8 cellular contexts compared by ENCODE assay signal in the genomic region with DNA sequence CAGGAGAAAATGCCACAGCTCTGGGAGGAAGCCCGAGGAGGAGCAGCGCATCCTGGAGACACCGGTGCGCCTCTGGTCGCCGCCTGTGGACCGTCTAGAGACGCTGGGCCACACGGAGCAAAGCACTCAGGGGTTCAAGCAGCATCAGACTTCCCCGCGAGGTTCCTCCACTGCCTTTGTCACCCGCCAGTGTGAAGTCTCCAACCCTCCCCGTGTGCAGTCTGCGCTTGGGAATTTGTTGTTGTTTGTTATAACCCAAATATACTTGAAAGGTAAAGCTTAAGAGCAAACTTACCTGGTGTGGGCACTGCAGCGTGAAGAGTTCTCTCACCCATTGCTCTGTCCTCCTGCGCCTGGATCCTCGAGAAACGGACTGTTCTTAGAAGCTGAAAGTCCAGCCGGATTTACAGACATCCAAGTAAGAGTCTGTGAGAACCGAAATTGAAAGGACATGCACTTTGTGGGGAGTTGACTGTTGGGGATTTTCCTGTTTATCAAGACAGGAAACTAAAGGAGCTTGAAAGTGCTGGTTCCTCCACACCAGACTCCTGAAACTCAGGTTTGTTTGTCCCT. TPM values are rescaled to one million over a fixed set of nuclear protein-coding genes. Genes with fewer than 3 reads are reported as not detected.
DNase-seq lines count a peak whose midpoint lies in the region; ATAC-seq and TF ChIP-seq lines count a peak whose summit lies in the region.

A gene with protein sequence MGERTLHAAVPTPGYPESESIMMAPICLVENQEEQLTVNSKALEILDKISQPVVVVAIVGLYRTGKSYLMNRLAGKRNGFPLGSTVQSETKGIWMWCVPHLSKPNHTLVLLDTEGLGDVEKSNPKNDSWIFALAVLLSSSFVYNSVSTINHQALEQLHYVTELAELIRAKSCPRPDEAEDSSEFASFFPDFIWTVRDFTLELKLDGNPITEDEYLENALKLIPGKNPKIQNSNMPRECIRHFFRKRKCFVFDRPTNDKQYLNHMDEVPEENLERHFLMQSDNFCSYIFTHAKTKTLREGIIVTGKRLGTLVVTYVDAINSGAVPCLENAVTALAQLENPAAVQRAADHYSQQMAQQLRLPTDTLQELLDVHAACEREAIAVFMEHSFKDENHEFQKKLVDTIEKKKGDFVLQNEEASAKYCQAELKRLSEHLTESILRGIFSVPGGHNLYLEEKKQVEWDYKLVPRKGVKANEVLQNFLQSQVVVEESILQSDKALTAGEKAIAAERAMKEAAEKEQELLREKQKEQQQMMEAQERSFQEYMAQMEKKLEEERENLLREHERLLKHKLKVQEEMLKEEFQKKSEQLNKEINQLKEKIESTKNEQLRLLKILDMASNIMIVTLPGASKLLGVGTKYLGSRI (minus strand): TSS at position 443 of the 573 bp plus-strand sequence. CDS start 108 bp downstream, at position 335.

- no peak within 1 kb of the TSS for H2BK12ac ChIP-seq in mesenchymal stem cell (ENCODE audit: low read length in 2 of 2)

- no peaks in the 10 kb centered on the region for H3K4me1 ChIP-seq in mesenchymal stem cell (ENCODE audit: control insufficient read depth, insufficient read depth, low read depth, low read length)

- no peak within 1 kb of the TSS for H3K14ac ChIP-seq in mesenchymal stem cell (ENCODE audit: low read length in 2 of 2)

- TF ChIP-seq CTCF in choroid plexus epithelial cell (conservative IDR thresholded peaks at IDR 0.05; ENCODE audit: low read depth, low read length) = no peak

- H3K23ac ChIP-seq in mesenchymal stem cell (ENCODE audit: low read length in 2 of 2) = no peak within 1 kb of the TSS

- H2AFZ ChIP-seq in mesenchymal stem cell (ENCODE audit: low read depth, low read length) = no peak within 1 kb of the TSS

- no peak within 1 kb of the TSS for H3K4ac ChIP-seq in mesenchymal stem cell (ENCODE audit: low read depth in 1 of 2, low read length in 2 of 2)

- no peak within 1 kb of the TSS for H3K4me2 ChIP-seq in mesenchymal stem cell (ENCODE audit: low read length, poor library complexity, severe bottlenecking)

- no peak within 1 kb of the TSS for H2BK120ac ChIP-seq in mesenchymal stem cell (ENCODE audit: low read depth, low read length)

- no peak within 1 kb of the TSS for H2BK15ac ChIP-seq in mesenchymal stem cell (ENCODE audit: low read depth, poor library complexity, severe bottlenecking)

- DNase-seq in activated CD4-positive, alpha-beta T cell treated with anti-CD3 and anti-CD28 coated beads for 1 hour = peak; percentile 27
- DNase-seq in choroid plexus epithelial cell (ENCODE audit: low read depth) = peak; percentile 73
- peak; percentile 56 for DNase-seq in mesenchymal stem cell
- DNase-seq in stimulated activated CD8-positive, alpha-beta memory T cell treated with anti-CD3 and anti-CD28 coated beads, Interleukin-2, amount 100 ng/mL, for 48 hours (ENCODE audit: low read depth in 2 of 2) = peak; percentile 17 to 20
- no peak for DNase-seq in NCI-H1105 (lab: John Stamatoyannopoulos, UW)
- no peak for DNase-seq in GM03348 (ENCODE audit: low spot score)

- H2AK5ac ChIP-seq in mesenchymal stem cell (ENCODE audit: low read length, severe bottlenecking) = no peak within 1 kb of the TSS

- peak; percentile 47 for ATAC-seq in GM19025 (IDR thresholded peaks at IDR 0.05; ENCODE audit: low read depth, unreplicated experiment)
- ATAC-seq in HG03175 (IDR thresholded peaks at IDR 0.05; ENCODE audit: unreplicated experiment) = peak; percentile 45

- no peak within 1 kb of the TSS for H2BK5ac ChIP-seq in mesenchymal stem cell (ENCODE audit: low read depth, low read length, poor library complexity, severe bottlenecking)

- no peaks in the 10 kb centered on the region for H3K27me3 ChIP-seq in mesenchymal stem cell (ENCODE audit: control insufficient read depth in 1 of 2, insufficient read depth in 1 of 2, low read length in 2 of 2)

- peak within 1 kb of the TSS; percentile 39 for H3K9ac ChIP-seq in mesenchymal stem cell (ENCODE audit: low read length)

- no peaks in the 10 kb centered on the region for H3K79me1 ChIP-seq in mesenchymal stem cell (replicated peaks; ENCODE audit: low read length, poor library complexity, severe bottlenecking)

- H3K18ac ChIP-seq in mesenchymal stem cell (ENCODE audit: low read depth in 1 of 2, low read length in 2 of 2) = peak within 1 kb of the TSS in 1 of 2 experiments; percentile 22

- H4K8ac ChIP-seq in mesenchymal stem cell (ENCODE audit: low read length) = peak within 1 kb of the TSS; percentile 7

- H3K27ac ChIP-seq in mesenchymal stem cell (ENCODE audit: low read length, poor library complexity, severe bottlenecking) = no peak within 1 kb of the TSS

- no peaks in the 10 kb centered on the region for H3K9me3 ChIP-seq in mesenchymal stem cell (ENCODE audit: control insufficient read depth, low read length)

- WGBS in mesenchymal stem cell = 68% methylated on average over 20 of the region's 20 CpGs

- no peaks in the 10 kb centered on the region for H3K36me3 ChIP-seq in mesenchymal stem cell (ENCODE audit: control insufficient read depth in 1 of 2, insufficient read depth in 2 of 2, low read depth in 1 of 2, low read length in 2 of 2)

- H4K91ac ChIP-seq in mesenchymal stem cell (ENCODE audit: low read length) = no peak within 1 kb of the TSS

- peak within 1 kb of the TSS; percentile 59 for H3K4me3 ChIP-seq in choroid plexus epithelial cell (ENCODE audit: low read depth, low read length)
- H3K4me3 ChIP-seq in mesenchymal stem cell (ENCODE audit: insufficient read depth in 1 of 2, low read depth in 1 of 2, low read length in 2 of 2) = peak within 1 kb of the TSS in 1 of 2 experiments; percentile 73

RNA-seq across cellular contexts. Expression of the gene that starts here (rescaled TPM):
- 1.4 TPM for polyA plus RNA-seq in mesenchymal stem cell (2013, experiment 1 of 2)
- polyA plus RNA-seq in mesenchymal stem cell (2013, experiment 2 of 2) = 1.6 TPM

Comparison
In these comparisons a context has a peak if more than half of its experiments do, and no peak if none do; other contexts are left out.
1. DNase-seq: peak in activated CD4-positive, alpha-beta T cell treated with anti-CD3 and anti-CD28 coated beads for 1 hour (single experiment), choroid plexus epithelial cell (single experiment), mesenchymal stem cell (single experiment) and stimulated activated CD8-positive, alpha-beta memory T cell treated with anti-CD3 and anti-CD28 coated beads, Interleukin-2, amount 100 ng/mL, for 48 hours (2 of 2); none in NCI-H1105 (single experiment) and GM03348 (single experiment).